ENCODE assay signal across 8 cellular contexts in the genomic region with DNA sequence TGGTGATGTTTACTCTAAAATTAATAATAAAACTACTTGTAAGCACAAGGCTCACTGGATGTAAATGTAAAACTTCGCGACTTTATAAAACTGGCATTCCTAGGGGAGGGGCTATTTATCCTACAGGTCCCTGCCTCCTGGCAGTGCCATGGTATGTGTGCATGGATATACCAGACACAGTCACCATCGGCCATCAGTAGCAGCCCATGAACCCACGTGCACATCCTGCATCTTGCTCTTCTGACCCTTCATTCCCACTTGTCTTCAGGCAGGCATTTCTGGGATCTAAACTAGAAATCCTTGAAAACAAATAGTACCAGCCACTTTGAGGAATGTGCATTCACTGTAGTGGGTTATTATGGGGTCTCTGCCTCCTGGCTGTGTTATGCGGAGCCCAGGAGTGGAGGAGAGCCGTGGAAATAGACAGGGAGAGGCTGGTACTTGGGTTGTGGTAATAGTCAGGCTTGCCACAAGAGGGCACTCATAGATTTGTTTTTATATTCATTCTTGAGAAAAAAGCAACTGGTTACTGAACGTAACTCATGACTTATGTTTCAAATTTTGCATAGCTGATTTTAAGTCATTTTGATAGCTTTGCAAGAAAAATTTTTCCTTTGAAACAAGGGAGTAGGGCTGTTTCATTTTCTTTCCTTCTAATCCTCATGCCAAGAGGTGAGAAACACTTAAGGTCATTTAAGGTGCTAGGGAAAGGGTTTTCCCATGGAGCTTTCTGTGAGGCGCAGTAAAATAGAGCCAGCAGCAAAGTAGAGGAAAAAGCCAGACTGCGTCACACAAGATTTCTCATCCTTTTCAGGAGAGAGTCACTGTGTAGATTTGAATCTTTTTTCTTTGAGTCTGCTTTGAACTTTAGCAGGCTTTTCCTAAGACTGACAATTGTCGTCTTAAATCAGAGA. TPM values are rescaled to one million over a fixed set of nuclear protein-coding genes. Genes with fewer than 3 reads are reported as not detected.
DNase-seq lines count a peak whose midpoint lies in the region; ATAC-seq, FAIRE-seq and TF ChIP-seq lines count a peak whose summit lies in the region.

No MANE protein-coding gene starts in this region.

- ATAC-seq in stimulated activated naive CD8-positive, alpha-beta T cell treated with anti-CD3 and anti-CD28 coated beads, Interleukin-15, Interleukin-2, amounts not matched to agents 100 U/mL and 50 U/mL, for 24 hours, result peak; percentile 36
- ATAC-seq in HG02623 (IDR thresholded peaks at IDR 0.05; ENCODE audit: unreplicated experiment), result no peak

- no peak overlapping the region for H3K23ac ChIP-seq in mesendoderm (ENCODE audit: low read length)

- no peak overlapping the region for H2BK15ac ChIP-seq in mesendoderm (replicated peaks; ENCODE audit: low read depth)

- FAIRE-seq in endometrium (lab: Jason Lieb, UNC), result peak; percentile 65

- no peaks in the 10 kb centered on the region for H3K4me1 ChIP-seq in mesendoderm (ENCODE audit: control insufficient read depth, low read depth, low read length)

- H3K36me3 ChIP-seq in mesendoderm (ENCODE audit: control insufficient read depth, insufficient read depth, low read length), result no peaks in the 10 kb centered on the region

- no peaks in the 10 kb centered on the region for H3K27me3 ChIP-seq in mesendoderm (ENCODE audit: insufficient read depth, low read length, poor library complexity)

- TF ChIP-seq CTCF in GM12873 (IDR thresholded peaks at IDR 0.05; ENCODE audit: insufficient read depth, low read depth, low read length, missing control alignments), result peak; percentile 66

- no peak overlapping the region for H3K4me3 ChIP-seq in mesendoderm (ENCODE audit: low read length)

- no peak overlapping the region for H3K18ac ChIP-seq in mesendoderm (ENCODE audit: low read length)

- no peaks in the 10 kb centered on the region for H3K79me1 ChIP-seq in mesendoderm (ENCODE audit: low read length)

- H3K4ac ChIP-seq in mesendoderm (ENCODE audit: low read depth, low read length), result no peak overlapping the region

- H3K79me2 ChIP-seq in mesendoderm (ENCODE audit: control insufficient read depth, insufficient read depth, low read length), result no peaks in the 10 kb centered on the region

- no CpG with 5 or more reads among the region's 10 CpGs for WGBS in mesendoderm (ENCODE audit: extremely low coverage, insufficient coverage, low lambda C conversion rate)

- H2BK5ac ChIP-seq in mesendoderm (ENCODE audit: low read length), result no peak overlapping the region

- no peak overlapping the region for H2AK5ac ChIP-seq in mesendoderm (ENCODE audit: low read length)

- no peak overlapping the region for H4K5ac ChIP-seq in mesendoderm (ENCODE audit: low read length)

- in situ Hi-C loops in ACHN (cut with HindIII; ENCODE audit: low pct_ligation_motif_present, low pct_unique_long_range_greater_than_20kb, low sequenced_read_pairs), result no loop called here

- H4K8ac ChIP-seq in mesendoderm (ENCODE audit: low read depth, low read length), result no peak overlapping the region

- H3K27ac ChIP-seq in mesendoderm (ENCODE audit: low read depth, low read length), result no peak overlapping the region

- H3K56ac ChIP-seq in mesendoderm (ENCODE audit: low read length), result no peak overlapping the region

- no peak overlapping the region for H3K4me2 ChIP-seq in mesendoderm (ENCODE audit: low read length)

- H2BK120ac ChIP-seq in mesendoderm (ENCODE audit: low read depth, low read length), result no peak overlapping the region

- DNase-seq in ACHN (peak; percentile 59), NCI-H2171 (lab: John Stamatoyannopoulos, UW) (peak; percentile 58), mesendoderm (peak; percentile 73)
- peak; percentile 29 to 52 for DNase-seq in activated CD4-positive, alpha-beta T cell treated with anti-CD3 and anti-CD28 coated beads for 4 hours
- DNase-seq in stimulated activated naive CD8-positive, alpha-beta T cell treated with anti-CD3 and anti-CD28 coated beads, Interleukin-15, Interleukin-2, amounts not matched to agents 100 U/mL and 50 U/mL, for 24 hours, result peak; percentile 55

- H3K9ac ChIP-seq in mesendoderm (ENCODE audit: low read length), result no peak overlapping the region

RNA-seq across cellular contexts. Expression of a gene that starts 17.4 kb away (rescaled TPM):
- 1.5 TPM for polyA plus RNA-seq in mesendoderm (2013, experiment 1 of 2)
- polyA plus RNA-seq in mesendoderm (2013, experiment 2 of 2), result 1.5 TPM

RNA-seq across cellular contexts. Expression of a gene that starts 51.3 kb away (rescaled TPM):
- polyA plus RNA-seq in mesendoderm (2013, experiment 1 of 2), result 10.1 TPM
- polyA plus RNA-seq in mesendoderm (2013, experiment 2 of 2), result 10.4 TPM
